ENCODE assay signal across 8 cellular contexts in genomic region chr20:63657937-63658748, GRCh38. TPM values are rescaled to one million over a fixed set of nuclear protein-coding genes. Genes with fewer than 3 reads are reported as not detected.
A peak's percentile ranks its signal among the peaks of the same experiment; 100 is the strongest.
DNase-seq lines count a peak whose midpoint lies in the region; ATAC-seq, FAIRE-seq and TF ChIP-seq lines count a peak whose summit lies in the region.

TSS of gene RTEL1 (plus strand) at chr20:63658312. CDS start at chr20:63659403, 1,091 bp downstream.

- H2AFZ ChIP-seq in hepatocyte: peak within 1 kb of the TSS; percentile 67

- DNase-seq in GM18507 (ENCODE audit: extremely low spot score, insufficient read length, low read depth) (peak; percentile 97), NCI-H2081 (lab: John Stamatoyannopoulos, UW) (peak; percentile 79 to 90), T-helper 9 cell (peak; percentile 81), astrocyte of the cerebellum (ENCODE audit: low read depth) (peak; percentile 79), hepatocyte (ENCODE audit: low spot score) (peak; percentile 94), retina (peak; percentile 99), cortex of kidney (lab: John Stamatoyannopoulos, UW) (no peak)

- WGBS in hepatocyte (ENCODE audit: low lambda C conversion rate, missing lambda C conversion rate): 11% methylated on average over 73 of the region's 73 CpGs

- peak; percentile 90 for FAIRE-seq in GM18507 (lab: Jason Lieb, UNC)

- peaks cover 7% of the 10 kb centered on the region for H3K4me1 ChIP-seq in hepatocyte (ENCODE audit: insufficient read depth)

- peak within 1 kb of the TSS; percentile 88 for H3K4me2 ChIP-seq in hepatocyte

- no peaks in the 10 kb centered on the region for H3K9me2 ChIP-seq in hepatocyte (replicated peaks; ENCODE audit: insufficient read depth)

- in situ Hi-C loops in astrocyte of the cerebellum (cut with HindIII; ENCODE audit: low sequenced_read_pairs): no loop called here

- no peaks in the 10 kb centered on the region for H4K20me1 ChIP-seq in hepatocyte (ENCODE audit: insufficient read depth, poor library complexity, severe bottlenecking)

- H3K79me2 ChIP-seq in hepatocyte: peaks cover 10% of the 10 kb centered on the region

- peak within 1 kb of the TSS; percentile 81 for H3K4me3 ChIP-seq in astrocyte of the cerebellum (ENCODE audit: low read depth, low read length)
- peak within 1 kb of the TSS; percentile 75 for H3K4me3 ChIP-seq in hepatocyte

- H3K27ac ChIP-seq in hepatocyte: peak within 1 kb of the TSS; percentile 62

- no peaks in the 10 kb centered on the region for H3K27me3 ChIP-seq in hepatocyte

- ATAC-seq in HG02973 (IDR thresholded peaks at IDR 0.05; ENCODE audit: unreplicated experiment): peak; percentile 61

- no peak for TF ChIP-seq CTCF in astrocyte of the cerebellum (IDR thresholded peaks at IDR 0.05; ENCODE audit: low read depth, low read length, missing control alignments)
- TF ChIP-seq CTCF in hepatocyte (IDR thresholded peaks at IDR 0.05; ENCODE audit: poor library complexity): no peak

- H3K9me3 ChIP-seq in hepatocyte (ENCODE audit: low read depth): no peaks in the 10 kb centered on the region

- H3K36me3 ChIP-seq in hepatocyte (replicated peaks; ENCODE audit: insufficient read depth, low read depth): no peaks in the 10 kb centered on the region

RNA-seq across cellular contexts. Expression of gene RTEL1, which starts in this region (rescaled TPM):
- total RNA-seq in hepatocyte: 16.9 and 18.2 TPM in 2 replicates
- 14.0 and 18.3 TPM in 2 replicates for polyA plus RNA-seq in hepatocyte
